Comparison of ENCODE assay signal across 25 cellular contexts in genomic region chr11:96607890-96608558, GRCh38.
DNase-seq lines count a peak whose midpoint lies in the region; ATAC-seq and TF ChIP-seq lines count a peak whose summit lies in the region.
"Had no signal": no experiment of that assay in that cellular context is flagged by ENCODE, and none has a peak within 500 bp of the region (broad histone marks: within the 10 kb centered on the region; RNA-seq: fewer than 3 reads in every experiment).

No MANE protein-coding gene starts in this region.

- DNase-seq in HS-27A (ENCODE audit: low read depth) = peak; percentile 26
- peak in 1 of 2 experiments; percentile 37 for DNase-seq in PC-9
- DNase-seq in endodermal cell = peak; percentile 55
- DNase-seq in kidney glomerular epithelial cell (lab: John Stamatoyannopoulos, UW) = peak; percentile 15
- DNase-seq in NCI-H2107 treated with DMSO at 0.1 percent for 48 hours (lab: John Stamatoyannopoulos, UW; ENCODE audit: unreplicated experiment) = no peak
- no peak for DNase-seq in pons (ENCODE audit: low spot score)
- DNase-seq: activated CD4-positive, alpha-beta T cell treated with anti-CD3 and anti-CD28 coated beads for 36 hours; CD8-positive, alpha-beta T cell; DMS53; effector CD8-positive, alpha-beta T cell; esophagus squamous epithelium; lower lobe of right lung; NCI-H1694 treated with DMSO at 0.1 percent for 48 hours; NCI-H345; nucleus accumbens; Peyer's patch; stimulated activated CD4-positive, alpha-beta T cell treated with anti-CD3 and anti-CD28 coated beads, Interleukin-12 subunit alpha, Interleukin-12 subunit beta, amount 100 ng/mL, for 4 hours; T1000; upper lobe of left lung had no signal

- no peak overlapping the region for H3K27ac ChIP-seq in PC-9
- no peak overlapping the region for H3K27ac ChIP-seq in endodermal cell (ENCODE audit: low read depth, low read length)
- H3K27ac ChIP-seq: esophagus squamous epithelium, lower lobe of right lung, Peyer's patch, upper lobe of left lung had no signal

- H2AFZ ChIP-seq in PC-9 = peak overlapping the region; percentile 14; the same call in 1 of the 2 replicates

- H3K9me2 ChIP-seq in PC-9 (ENCODE audit: insufficient read depth) = no peaks in the 10 kb centered on the region

- H3K4me1 ChIP-seq in PC-9 (replicated peaks; ENCODE audit: insufficient read depth) (no peaks in the 10 kb centered on the region), endodermal cell (ENCODE audit: control insufficient read depth, insufficient read depth, low read length) (peaks cover 11% of the 10 kb centered on the region)
- H3K4me1 ChIP-seq: esophagus squamous epithelium, HAP-1, lower lobe of right lung, Peyer's patch, upper lobe of left lung had no signal

- peaks cover 24% of the 10 kb centered on the region for H3K9me3 Mint-ChIP-seq in endodermal cell
- H3K9me3 Mint-ChIP-seq: activated T-helper 17 cell treated with anti-CD3 and anti-CD28 coated beads, Interleukin-2, amount 50 U/mL, for 72 hours; CD8-positive, alpha-beta T cell had no signal

- TF ChIP-seq CTCF in PC-9 (conservative IDR thresholded peaks at IDR 0.05) (no peak), endodermal cell (conservative IDR thresholded peaks at IDR 0.05) (no peak)

- H3K4me3 ChIP-seq in PC-9 = no peak overlapping the region
- no peak overlapping the region for H3K4me3 ChIP-seq in endodermal cell (ENCODE audit: low read length)
- H3K4me3 ChIP-seq: esophagus squamous epithelium, HAP-1, lower lobe of right lung, Peyer's patch, upper lobe of left lung had no signal

- BruUV-seq in PC-9 (replicated peaks; lab: Mats Ljungman, UMichigan) = no TSS peak

- H3K4me3 Mint-ChIP-seq in endodermal cell = no peak overlapping the region
- H3K4me3 Mint-ChIP-seq: activated CD4-positive, alpha-beta T cell treated with anti-CD3 and anti-CD28 coated beads for 36 hours; activated naive CD8-positive, alpha-beta T cell; activated T-helper 17 cell treated with anti-CD3 and anti-CD28 coated beads, Interleukin-2, amount 50 U/mL, for 72 hours; CD8-positive, alpha-beta T cell had no signal

- H3F3A ChIP-seq in PC-9 (ENCODE audit: insufficient read depth, low read depth) = no peaks in the 10 kb centered on the region

- WGBS in endodermal cell (ENCODE audit: insufficient coverage in 1 of 2, insufficient read length in 1 of 2), 2 experiments = 30 to 66% methylated on average over 1 to 3 of the region's 3 CpGs

- H4K20me1 ChIP-seq in PC-9 (ENCODE audit: insufficient read depth) = no peaks in the 10 kb centered on the region

- intact Hi-C loops in PC-9 (cut with micrococcal nuclease; ENCODE audit: unreplicated experiment) = no loop called here

- ATAC-seq in HG03521 (IDR thresholded peaks at IDR 0.05; ENCODE audit: unreplicated experiment) (no peak), HG02938 (IDR thresholded peaks at IDR 0.05; ENCODE audit: unreplicated experiment) (no peak)
- ATAC-seq: activated CD4-positive, alpha-beta T cell treated with anti-CD3 and anti-CD28 coated beads for 36 hours; activated T-helper 17 cell treated with anti-CD3 and anti-CD28 coated beads, Interleukin-2, amount 50 U/mL, for 72 hours; CD8-positive, alpha-beta T cell; HepG2; lower lobe of right lung had no signal

- no peaks in the 10 kb centered on the region for H3K79me2 ChIP-seq in PC-9 (ENCODE audit: low read depth)

- H3K27ac Mint-ChIP-seq in endodermal cell = peak overlapping the region; percentile 83
- H3K27ac Mint-ChIP-seq: activated CD4-positive, alpha-beta T cell treated with anti-CD3 and anti-CD28 coated beads for 36 hours; activated naive CD8-positive, alpha-beta T cell; activated T-helper 17 cell treated with anti-CD3 and anti-CD28 coated beads, Interleukin-2, amount 50 U/mL, for 72 hours; CD8-positive, alpha-beta T cell had no signal

- peak overlapping the region; percentile 17 for H3K9ac ChIP-seq in endodermal cell (ENCODE audit: extremely low read depth, low read length, poor library complexity, severe bottlenecking)

- POLR2A ChIA-PET in PC-9 (lab: Charles Lee; ENCODE audit: unreplicated experiment) = no interaction called here

- peaks cover 32% of the 10 kb centered on the region for H3K36me3 Mint-ChIP-seq in endodermal cell (ENCODE audit: low read depth)
- H3K36me3 Mint-ChIP-seq: activated naive CD8-positive, alpha-beta T cell; CD8-positive, alpha-beta T cell had no signal

- H3K27me3 ChIP-seq in PC-9 (ENCODE audit: insufficient read depth, low read depth) (no peaks in the 10 kb centered on the region), endodermal cell (ENCODE audit: control insufficient read depth, insufficient read depth, low read length, poor library complexity, severe bottlenecking) (no peaks in the 10 kb centered on the region)
- H3K27me3 ChIP-seq: esophagus squamous epithelium, Peyer's patch, upper lobe of left lung had no signal

- peaks cover 18% of the 10 kb centered on the region for H3K4me1 Mint-ChIP-seq in endodermal cell
- H3K4me1 Mint-ChIP-seq: activated CD4-positive, alpha-beta T cell treated with anti-CD3 and anti-CD28 coated beads for 36 hours; activated T-helper 17 cell treated with anti-CD3 and anti-CD28 coated beads, Interleukin-2, amount 50 U/mL, for 72 hours had no signal

- H3K4me2 ChIP-seq in PC-9 = no peak overlapping the region

- CTCF ChIA-PET in PC-9 (lab: Charles Lee) = no interaction called here

- H3K9me3 ChIP-seq in PC-9 (ENCODE audit: insufficient read depth, low read depth) (no peaks in the 10 kb centered on the region), endodermal cell (ENCODE audit: control insufficient read depth, low read length) (peaks cover 23% of the 10 kb centered on the region)
- H3K9me3 ChIP-seq: esophagus squamous epithelium, HAP-1, lower lobe of right lung, Peyer's patch had no signal

- H3K36me3 ChIP-seq in PC-9 (ENCODE audit: low read depth) = no peaks in the 10 kb centered on the region
- H3K36me3 ChIP-seq in endodermal cell (ENCODE audit: control insufficient read depth, insufficient read depth, low read length) = no peaks in the 10 kb centered on the region
- H3K36me3 ChIP-seq: esophagus squamous epithelium, HAP-1, lower lobe of right lung, Peyer's patch, upper lobe of left lung had no signal

- H3K27me3 Mint-ChIP-seq in endodermal cell (ENCODE audit: insufficient read depth) = no peaks in the 10 kb centered on the region
- H3K27me3 Mint-ChIP-seq: activated CD4-positive, alpha-beta T cell treated with anti-CD3 and anti-CD28 coated beads for 36 hours; activated naive CD8-positive, alpha-beta T cell; activated T-helper 17 cell treated with anti-CD3 and anti-CD28 coated beads, Interleukin-2, amount 50 U/mL, for 72 hours had no signal

Comparison
In these comparisons a context has a peak if more than half of its experiments do, and no peak if none do; other contexts are left out.
1. DNase-seq: peak in HS-27A (single experiment), endodermal cell (single experiment) and kidney glomerular epithelial cell (single experiment); none in NCI-H2107 treated with DMSO at 0.1 percent for 48 hours (single experiment) and pons (single experiment).